21 cellular contexts compared by ENCODE assay signal in genomic region chr4:181432347-181432746, GRCh38.
DNase-seq lines count a peak whose midpoint lies in the region; ATAC-seq lines count a peak whose summit lies in the region.
"Had no signal": no experiment of that assay in that cellular context is flagged by ENCODE, and none has a peak within 500 bp of the region (broad histone marks: within the 10 kb centered on the region; RNA-seq: fewer than 3 reads in every experiment).

No MANE protein-coding gene starts in this region.

- peak; percentile 41 for ATAC-seq in aorta (ENCODE audit: low FRiP score)
- ATAC-seq in HG03521 (IDR thresholded peaks at IDR 0.05; ENCODE audit: unreplicated experiment), result no peak

- H3K36me3 ChIP-seq in aorta (ENCODE audit: control insufficient read depth in 1 of 2, insufficient read depth in 2 of 2, low read length in 1 of 2), result no peaks in the 10 kb centered on the region
- H3K36me3 ChIP-seq: BLaER1 had no signal

- no peak overlapping the region for H3K27ac ChIP-seq in aorta (ENCODE audit: low read depth in 1 of 2, low read length in 2 of 2)
- H3K27ac ChIP-seq: BLaER1, GM23248, PC-9 had no signal

- no peak overlapping the region for H3K4me3 ChIP-seq in aorta (ENCODE audit: low read length in 2 of 2)
- H3K4me3 ChIP-seq: BLaER1, GM23248, PC-9 had no signal

- H3K9me3 ChIP-seq in aorta (ENCODE audit: control insufficient read depth, low read length), result no peaks in the 10 kb centered on the region
- H3K9me3 ChIP-seq: BLaER1 had no signal

- WGBS in aorta, 2 donors, result 40 to 50% methylated on average over 6 of the region's 6 CpGs

- DNase-seq in NCI-H187 (lab: John Stamatoyannopoulos, UW) (peak; percentile 8 to 36), NCI-H187 treated with DMSO at 0.1 percent for 48 hours (lab: John Stamatoyannopoulos, UW) (no peak), ecto neural progenitor cell (ENCODE audit: low spot score) (peak; percentile 60), left kidney (ENCODE audit: low read depth, low spot score) (peak; percentile 27), aorta (no peak), NCI-H510A treated with DMSO at 0.1 percent for 48 hours (lab: John Stamatoyannopoulos, UW) (no peak), T1000 (lab: John Stamatoyannopoulos, UW) (no peak)
- DNase-seq: CD8-positive, alpha-beta memory T cell; DND-41; GF-D8; GM23248; HFFc6; KBM-7; MV-4-11; NCI-H1417 treated with DMSO at 0.1 percent for 48 hours; NCI-H2107; NCI-H2227 treated with DMSO at 0.1 percent for 48 hours; NCI-H526 treated with DMSO at 0.1 percent for 48 hours; PC-9 had no signal

- H3K4me1 ChIP-seq in aorta (ENCODE audit: control insufficient read depth in 1 of 2, insufficient read depth in 2 of 2, low read length in 2 of 2), result no peaks in the 10 kb centered on the region
- H3K4me1 ChIP-seq: BLaER1 had no signal

- intact Hi-C loops in aorta (cut with DNase I), result no loop called here

- no peaks in the 10 kb centered on the region for H3K27me3 ChIP-seq in aorta (ENCODE audit: control insufficient read depth in 1 of 2, insufficient read depth in 2 of 2, low read length in 1 of 2)
- H3K27me3 ChIP-seq: BLaER1 had no signal

Comparison
In these comparisons a context has a peak if more than half of its experiments do, and no peak if none do; other contexts are left out.
1. DNase-seq: peak in NCI-H187 (2 of 2), ecto neural progenitor cell (single experiment) and left kidney (single experiment); none in NCI-H187 treated with DMSO at 0.1 percent for 48 hours (single experiment), aorta (0 of 2), NCI-H510A treated with DMSO at 0.1 percent for 48 hours (single experiment) and T1000 (single experiment).